1 cellular context compared by ENCODE assay signal in the genomic region with DNA sequence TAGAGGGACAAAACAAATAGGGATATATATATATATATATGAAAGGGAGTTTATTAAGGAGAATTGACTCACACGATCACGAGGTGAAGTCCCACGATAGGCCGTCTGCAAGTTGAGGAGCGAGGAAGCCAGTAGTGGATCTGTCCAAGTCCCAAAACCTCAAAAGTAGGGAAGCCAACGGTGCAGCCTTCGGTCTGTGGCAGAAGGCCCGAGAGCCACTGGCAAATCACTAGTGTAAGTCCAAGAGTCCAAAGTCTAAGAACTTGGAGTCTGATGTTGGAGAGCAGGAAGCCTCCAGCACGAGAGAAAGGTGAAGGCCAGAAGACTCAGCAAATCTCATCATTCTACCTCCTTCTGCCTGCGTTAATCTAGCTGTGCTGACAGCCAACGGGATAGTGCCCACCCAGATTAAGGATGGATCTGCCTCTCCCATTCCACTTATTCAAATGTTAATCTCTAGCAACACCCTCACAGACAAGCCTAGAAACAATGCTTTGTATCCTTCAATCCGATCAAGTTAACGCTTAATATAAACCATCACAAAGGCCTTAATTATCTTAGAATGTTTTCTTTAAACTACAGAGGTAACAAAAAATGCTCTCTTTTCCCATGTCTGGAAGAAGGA.
TF ChIP-seq lines count a peak whose summit lies in the region.

No MANE protein-coding gene starts in this region.

TF ChIP-seq in IMR-90, 13 proteins besides CTCF, POLR2A, EP300 and RAD21 (continued from another document):
- TF ChIP-seq USF2 (IDR thresholded peaks at IDR 0.05; ENCODE audit: low read depth, low read length) (no peak), NFE2L2 (IDR thresholded peaks at IDR 0.05; ENCODE audit: low read depth, low read length) (no peak), CHD1 (IDR thresholded peaks at IDR 0.05; ENCODE audit: low read depth, low read length) (no peak), MAFK (IDR thresholded peaks at IDR 0.05; ENCODE audit: low read depth, low read length) (no peak), CEBPB (IDR thresholded peaks at IDR 0.05; ENCODE audit: low read depth, low read length) (no peak), BHLHE40 (IDR thresholded peaks at IDR 0.05; ENCODE audit: low read depth, low read length) (no peak), FOS (IDR thresholded peaks at IDR 0.05; ENCODE audit: low read depth, low read length) (no peak)
- TF ChIP-seq, protein P1, sequence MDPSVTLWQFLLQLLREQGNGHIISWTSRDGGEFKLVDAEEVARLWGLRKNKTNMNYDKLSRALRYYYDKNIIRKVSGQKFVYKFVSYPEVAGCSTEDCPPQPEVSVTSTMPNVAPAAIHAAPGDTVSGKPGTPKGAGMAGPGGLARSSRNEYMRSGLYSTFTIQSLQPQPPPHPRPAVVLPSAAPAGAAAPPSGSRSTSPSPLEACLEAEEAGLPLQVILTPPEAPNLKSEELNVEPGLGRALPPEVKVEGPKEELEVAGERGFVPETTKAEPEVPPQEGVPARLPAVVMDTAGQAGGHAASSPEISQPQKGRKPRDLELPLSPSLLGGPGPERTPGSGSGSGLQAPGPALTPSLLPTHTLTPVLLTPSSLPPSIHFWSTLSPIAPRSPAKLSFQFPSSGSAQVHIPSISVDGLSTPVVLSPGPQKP (IDR thresholded peaks at IDR 0.05; ENCODE audit: borderline replicate concordance, low read depth, low read length): no peak
